In the genomic region with DNA sequence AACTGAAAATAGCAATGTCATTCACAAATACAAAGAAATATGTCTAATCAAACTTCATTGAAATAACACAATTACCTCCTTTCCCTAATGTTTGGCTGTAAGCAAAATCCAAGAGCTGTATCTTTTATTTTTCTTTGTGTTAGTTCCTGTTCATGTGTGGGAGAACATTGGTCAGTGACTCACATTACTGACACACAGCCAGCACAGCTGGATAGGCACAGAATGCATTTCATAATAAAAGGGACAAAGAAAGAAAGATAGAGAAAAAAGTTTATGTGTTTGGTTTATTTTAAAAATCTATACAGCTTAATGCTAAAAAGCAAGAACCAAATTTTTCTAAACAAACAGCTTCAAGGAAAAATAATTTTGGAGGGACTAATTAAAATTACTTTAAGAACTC, we compare ENCODE assay signal across 11 cellular contexts.
DNase-seq lines count a peak whose midpoint lies in the region; ATAC-seq, FAIRE-seq and TF ChIP-seq lines count a peak whose summit lies in the region.
"Had no signal": no experiment of that assay in that cellular context is flagged by ENCODE, and none has a peak within 500 bp of the region (broad histone marks: within the 10 kb centered on the region; RNA-seq: fewer than 3 reads in every experiment).

No MANE protein-coding gene starts in this region.

- FAIRE-seq in pancreas (lab: Jason Lieb, UNC): peak; percentile 66

- H3K9me3 ChIP-seq in SJCRH30 (replicated peaks): no peaks in the 10 kb centered on the region
- H3K9me3 ChIP-seq in pancreas: no peaks in the 10 kb centered on the region
- no peaks in the 10 kb centered on the region for H3K9me3 ChIP-seq in spleen

- intact Hi-C loops in pancreas (cut with DNase I) (no loop called here), spleen (cut with DNase I; ENCODE audit: low total_unique reads) (no loop called here)

- DNase-seq in Caki2 (ENCODE audit: low read depth): peak; percentile 51
- peak; percentile 70 to 80 for DNase-seq in SJCRH30
- peak; percentile 92 for DNase-seq in fibroblast of villous mesenchyme (ENCODE audit: low read depth)
- DNase-seq in pancreas: peak in 4 of 6 donors; percentile 10 to 35 (median 20)
- no peak for DNase-seq in NOMO-1 treated with DMSO at 0.1 percent for 48 hours (lab: John Stamatoyannopoulos, UW; ENCODE audit: unreplicated experiment)
- DNase-seq in spleen: no peak
- DNase-seq: CD4-positive, alpha-beta memory T cell; naive thymus-derived CD4-positive, alpha-beta T cell; T-helper 2 cell had no signal

- H3K4me1 ChIP-seq in SJCRH30 (peaks cover 19% of the 10 kb centered on the region), pancreas (peaks cover 0 to 9% (median 0%) of the 10 kb centered on the region in 3 donors), spleen (peaks cover 0 to 7% (median 0%) of the 10 kb centered on the region in 6 donors)

- no peak for TF ChIP-seq CTCF in fibroblast of villous mesenchyme (IDR thresholded peaks at IDR 0.05; ENCODE audit: insufficient read depth, low read depth, low read length)
- no peak for TF ChIP-seq CTCF in pancreas (IDR thresholded peaks at IDR 0.05)
- TF ChIP-seq CTCF in spleen (IDR thresholded peaks at IDR 0.05 in 8 of 11, conservative IDR thresholded peaks at IDR 0.05 in 3 of 11): no peak

- peak overlapping the region; percentile 13 for H3K27ac ChIP-seq in SJCRH30
- peak overlapping the region in 1 of 4 donors; percentile 12 for H3K27ac ChIP-seq in pancreas
- H3K27ac ChIP-seq in spleen: peak overlapping the region in 3 of 8 donors; percentile 4 to 45 (median 30)

- H3K27me3 ChIP-seq in SJCRH30 (no peaks in the 10 kb centered on the region), pancreas (no peaks in the 10 kb centered on the region), spleen (replicated peaks in 1 of 7) (no peaks in the 10 kb centered on the region)

- H3K4me3 ChIP-seq in SJCRH30 (no peak overlapping the region), fibroblast of villous mesenchyme (ENCODE audit: low read depth, low read length) (peak overlapping the region; percentile 24), pancreas (no peak overlapping the region), spleen (no peak overlapping the region)

- in situ Hi-C loops in Caki2 (cut with HindIII; ENCODE audit: low pct_unique_long_range_greater_than_20kb, low sequenced_read_pairs): no loop called here

- no peak for TF ChIP-seq POLR2A in spleen (IDR thresholded peaks at IDR 0.05)

- ATAC-seq in pancreas: peak; percentile 50 to 79 (median 72)
- ATAC-seq in GM21447 (IDR thresholded peaks at IDR 0.05; ENCODE audit: unreplicated experiment): no peak
- no peak for ATAC-seq in HG02938 (IDR thresholded peaks at IDR 0.05; ENCODE audit: unreplicated experiment)
- ATAC-seq: naive thymus-derived CD4-positive, alpha-beta T cell had no signal

- H3K36me3 ChIP-seq in SJCRH30 (no peaks in the 10 kb centered on the region), pancreas (no peaks in the 10 kb centered on the region), spleen (no peaks in the 10 kb centered on the region)

Comparison
In these comparisons a context has a peak if more than half of its experiments do, and no peak if none do; other contexts are left out.
1. DNase-seq: peak in Caki2 (single experiment), SJCRH30 (2 of 2), fibroblast of villous mesenchyme (single experiment) and pancreas (4 of 6); none in NOMO-1 treated with DMSO at 0.1 percent for 48 hours (single experiment) and spleen (single experiment).
2. ATAC-seq: peak in pancreas (4 of 4); none in GM21447 (single experiment) and HG02938 (single experiment).